ENCODE assay signal across 2 cellular contexts in the genomic region with DNA sequence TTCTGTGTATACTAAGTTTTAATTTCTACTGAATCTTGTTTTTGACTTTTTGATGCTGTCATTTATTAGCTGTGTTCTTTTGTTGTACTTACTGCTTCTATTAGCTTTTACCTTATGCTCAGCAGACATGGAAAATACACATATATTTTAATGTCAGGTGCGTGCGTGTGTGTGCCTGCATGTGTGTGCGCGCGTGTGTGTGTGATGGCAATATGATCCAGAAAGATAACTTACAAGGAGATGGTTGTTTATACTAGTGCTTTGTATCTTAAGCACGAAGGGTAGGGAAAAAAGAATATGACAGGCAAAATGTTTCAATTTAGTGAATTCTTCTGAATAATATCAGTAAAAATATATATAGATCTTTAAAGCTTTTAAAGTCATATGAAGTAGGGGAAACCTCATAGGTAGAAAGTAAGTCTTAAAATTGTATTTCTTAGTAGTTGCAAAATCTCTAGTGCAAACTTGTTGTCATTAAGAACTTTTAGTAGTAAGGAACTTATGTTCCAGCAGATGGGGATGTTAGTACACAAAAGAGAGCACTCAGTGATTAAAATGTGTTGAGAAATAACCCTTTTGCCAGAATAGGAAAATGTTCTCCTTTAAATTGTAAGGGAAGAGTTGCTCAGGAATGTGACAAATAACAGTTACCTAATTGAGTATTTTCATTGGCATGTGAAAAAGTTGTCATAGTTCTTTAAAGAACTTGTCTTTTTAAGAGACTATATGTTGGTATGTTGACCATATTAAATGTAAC.
TF ChIP-seq lines count a peak whose summit lies in the region.

No MANE protein-coding gene starts in this region.

TF ChIP-seq in Ishikawa, 13 proteins besides CTCF, POLR2A, EP300 and RAD21 (continued from another document):
- TF ChIP-seq, protein P1, sequence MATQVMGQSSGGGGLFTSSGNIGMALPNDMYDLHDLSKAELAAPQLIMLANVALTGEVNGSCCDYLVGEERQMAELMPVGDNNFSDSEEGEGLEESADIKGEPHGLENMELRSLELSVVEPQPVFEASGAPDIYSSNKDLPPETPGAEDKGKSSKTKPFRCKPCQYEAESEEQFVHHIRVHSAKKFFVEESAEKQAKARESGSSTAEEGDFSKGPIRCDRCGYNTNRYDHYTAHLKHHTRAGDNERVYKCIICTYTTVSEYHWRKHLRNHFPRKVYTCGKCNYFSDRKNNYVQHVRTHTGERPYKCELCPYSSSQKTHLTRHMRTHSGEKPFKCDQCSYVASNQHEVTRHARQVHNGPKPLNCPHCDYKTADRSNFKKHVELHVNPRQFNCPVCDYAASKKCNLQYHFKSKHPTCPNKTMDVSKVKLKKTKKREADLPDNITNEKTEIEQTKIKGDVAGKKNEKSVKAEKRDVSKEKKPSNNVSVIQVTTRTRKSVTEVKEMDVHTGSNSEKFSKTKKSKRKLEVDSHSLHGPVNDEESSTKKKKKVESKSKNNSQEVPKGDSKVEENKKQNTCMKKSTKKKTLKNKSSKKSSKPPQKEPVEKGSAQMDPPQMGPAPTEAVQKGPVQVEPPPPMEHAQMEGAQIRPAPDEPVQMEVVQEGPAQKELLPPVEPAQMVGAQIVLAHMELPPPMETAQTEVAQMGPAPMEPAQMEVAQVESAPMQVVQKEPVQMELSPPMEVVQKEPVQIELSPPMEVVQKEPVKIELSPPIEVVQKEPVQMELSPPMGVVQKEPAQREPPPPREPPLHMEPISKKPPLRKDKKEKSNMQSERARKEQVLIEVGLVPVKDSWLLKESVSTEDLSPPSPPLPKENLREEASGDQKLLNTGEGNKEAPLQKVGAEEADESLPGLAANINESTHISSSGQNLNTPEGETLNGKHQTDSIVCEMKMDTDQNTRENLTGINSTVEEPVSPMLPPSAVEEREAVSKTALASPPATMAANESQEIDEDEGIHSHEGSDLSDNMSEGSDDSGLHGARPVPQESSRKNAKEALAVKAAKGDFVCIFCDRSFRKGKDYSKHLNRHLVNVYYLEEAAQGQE (IDR thresholded peaks at IDR 0.05; ENCODE audit: low read depth) = no peak

TF ChIP-seq in K562, 482 proteins besides CTCF, POLR2A, EP300 and RAD21 (continued from another document):
- TF ChIP-seq TBL1XR1 (IDR thresholded peaks at IDR 0.05; ENCODE audit: low read length in 2 of 2) (peak in 1 of 2 experiments; percentile 28; a peak in 1 of 4 replicates), HMG20B (CRISPR knock-in tag; IDR thresholded peaks at IDR 0.05) (no peak), MCM5 (IDR thresholded peaks at IDR 0.05; ENCODE audit: low read depth) (no peak), NONO (IDR thresholded peaks at IDR 0.05; ENCODE audit: low read depth in 2 of 2, low read length in 1 of 2) (no peak), ZBTB1 (CRISPR knock-in tag; IDR thresholded peaks at IDR 0.05; ENCODE audit: borderline replicate concordance, low read depth) (no peak), FOXK2 (conservative IDR thresholded peaks at IDR 0.05 in 1 of 2, IDR thresholded peaks at IDR 0.05 in 1 of 2; ENCODE audit: low read depth in 2 of 2) (peak; percentile 31 to 56; a peak in 1 of 4 replicates), ARID1B (IDR thresholded peaks at IDR 0.05) (peak; percentile 53), ZNF75A (CRISPR knock-in tag; IDR thresholded peaks at IDR 0.05) (no peak), TEAD1 (CRISPR knock-in tag; IDR thresholded peaks at IDR 0.05) (no peak), SRSF7 (optimal IDR thresholded peaks at IDR 0.05; ENCODE audit: low read depth, low read length) (no peak), BRD4 (IDR thresholded peaks at IDR 0.05) (no peak), JUN (IDR thresholded peaks at IDR 0.05; ENCODE audit: borderline replicate concordance, low read depth, low read length) (no peak), JUN (CRISPR knock-in tag; IDR thresholded peaks at IDR 0.05; ENCODE audit: borderline replicate concordance) (no peak), DPF2 (IDR thresholded peaks at IDR 0.05) (peak; percentile 37; the same call in 1 of the 2 replicates), POLR2AphosphoS5 (IDR thresholded peaks at IDR 0.05; ENCODE audit: control insufficient read depth, insufficient read depth, low read depth, low read length) (no peak), CBFA2T3 (IDR thresholded peaks at IDR 0.05) (peak; percentile 33; the same call in 1 of the 2 replicates), NRF1 (conservative IDR thresholded peaks at IDR 0.05 in 1 of 2, IDR thresholded peaks at IDR 0.05 in 1 of 2) (0 out of 4 replicates have a peak, but pooled peaks of 1 of the 2 experiments have one; percentile 28), LARP7 (IDR thresholded peaks at IDR 0.05) (no peak), CEBPB (tag; IDR thresholded peaks at IDR 0.05) (peak; percentile 66), MAFK (IDR thresholded peaks at IDR 0.05; ENCODE audit: low read length) (0 out of 2 replicates have a peak, but pooled peaks have one; percentile 3), NCOR1 (IDR thresholded peaks at IDR 0.05) (no peak), MAZ (CRISPR knock-in tag; conservative IDR thresholded peaks at IDR 0.05 in 1 of 2, IDR thresholded peaks at IDR 0.05 in 1 of 2) (0 out of 4 replicates have a peak, but pooled peaks of 1 of the 2 experiments have one; percentile 29), ZBTB7A (IDR thresholded peaks at IDR 0.05; ENCODE audit: borderline replicate concordance, control insufficient read depth, low read depth, low read length) (no peak), SMC3 (conservative IDR thresholded peaks at IDR 0.05; ENCODE audit: insufficient read depth, low read depth, low read length) (peak; percentile 50; the same call in 1 of the 2 replicates)
- TF ChIP-seq, protein P2, sequence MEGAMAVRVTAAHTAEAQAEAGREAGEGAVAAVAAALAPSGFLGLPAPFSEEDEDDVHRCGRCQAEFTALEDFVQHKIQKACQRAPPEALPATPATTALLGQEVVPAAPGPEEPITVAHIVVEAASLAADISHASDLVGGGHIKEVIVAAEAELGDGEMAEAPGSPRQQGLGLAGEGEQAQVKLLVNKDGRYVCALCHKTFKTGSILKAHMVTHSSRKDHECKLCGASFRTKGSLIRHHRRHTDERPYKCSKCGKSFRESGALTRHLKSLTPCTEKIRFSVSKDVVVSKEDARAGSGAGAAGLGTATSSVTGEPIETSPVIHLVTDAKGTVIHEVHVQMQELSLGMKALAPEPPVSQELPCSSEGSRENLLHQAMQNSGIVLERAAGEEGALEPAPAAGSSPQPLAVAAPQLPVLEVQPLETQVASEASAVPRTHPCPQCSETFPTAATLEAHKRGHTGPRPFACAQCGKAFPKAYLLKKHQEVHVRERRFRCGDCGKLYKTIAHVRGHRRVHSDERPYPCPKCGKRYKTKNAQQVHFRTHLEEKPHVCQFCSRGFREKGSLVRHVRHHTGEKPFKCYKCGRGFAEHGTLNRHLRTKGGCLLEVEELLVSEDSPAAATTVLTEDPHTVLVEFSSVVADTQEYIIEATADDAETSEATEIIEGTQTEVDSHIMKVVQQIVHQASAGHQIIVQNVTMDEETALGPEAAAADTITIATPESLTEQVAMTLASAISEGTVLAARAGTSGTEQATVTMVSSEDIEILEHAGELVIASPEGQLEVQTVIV (CRISPR knock-in tag; IDR thresholded peaks at IDR 0.05; ENCODE audit: borderline replicate concordance) = no peak
- TF ChIP-seq, protein P3, sequence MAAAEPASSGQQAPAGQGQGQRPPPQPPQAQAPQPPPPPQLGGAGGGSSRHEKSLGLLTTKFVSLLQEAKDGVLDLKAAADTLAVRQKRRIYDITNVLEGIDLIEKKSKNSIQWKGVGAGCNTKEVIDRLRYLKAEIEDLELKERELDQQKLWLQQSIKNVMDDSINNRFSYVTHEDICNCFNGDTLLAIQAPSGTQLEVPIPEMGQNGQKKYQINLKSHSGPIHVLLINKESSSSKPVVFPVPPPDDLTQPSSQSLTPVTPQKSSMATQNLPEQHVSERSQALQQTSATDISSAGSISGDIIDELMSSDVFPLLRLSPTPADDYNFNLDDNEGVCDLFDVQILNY (CRISPR knock-in tag; IDR thresholded peaks at IDR 0.05) = no peak
- TF ChIP-seq, protein P4, sequence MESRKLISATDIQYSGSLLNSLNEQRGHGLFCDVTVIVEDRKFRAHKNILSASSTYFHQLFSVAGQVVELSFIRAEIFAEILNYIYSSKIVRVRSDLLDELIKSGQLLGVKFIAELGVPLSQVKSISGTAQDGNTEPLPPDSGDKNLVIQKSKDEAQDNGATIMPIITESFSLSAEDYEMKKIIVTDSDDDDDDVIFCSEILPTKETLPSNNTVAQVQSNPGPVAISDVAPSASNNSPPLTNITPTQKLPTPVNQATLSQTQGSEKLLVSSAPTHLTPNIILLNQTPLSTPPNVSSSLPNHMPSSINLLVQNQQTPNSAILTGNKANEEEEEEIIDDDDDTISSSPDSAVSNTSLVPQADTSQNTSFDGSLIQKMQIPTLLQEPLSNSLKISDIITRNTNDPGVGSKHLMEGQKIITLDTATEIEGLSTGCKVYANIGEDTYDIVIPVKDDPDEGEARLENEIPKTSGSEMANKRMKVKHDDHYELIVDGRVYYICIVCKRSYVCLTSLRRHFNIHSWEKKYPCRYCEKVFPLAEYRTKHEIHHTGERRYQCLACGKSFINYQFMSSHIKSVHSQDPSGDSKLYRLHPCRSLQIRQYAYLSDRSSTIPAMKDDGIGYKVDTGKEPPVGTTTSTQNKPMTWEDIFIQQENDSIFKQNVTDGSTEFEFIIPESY (CRISPR knock-in tag; IDR thresholded peaks at IDR 0.05) = no peak
- TF ChIP-seq, protein P5, sequence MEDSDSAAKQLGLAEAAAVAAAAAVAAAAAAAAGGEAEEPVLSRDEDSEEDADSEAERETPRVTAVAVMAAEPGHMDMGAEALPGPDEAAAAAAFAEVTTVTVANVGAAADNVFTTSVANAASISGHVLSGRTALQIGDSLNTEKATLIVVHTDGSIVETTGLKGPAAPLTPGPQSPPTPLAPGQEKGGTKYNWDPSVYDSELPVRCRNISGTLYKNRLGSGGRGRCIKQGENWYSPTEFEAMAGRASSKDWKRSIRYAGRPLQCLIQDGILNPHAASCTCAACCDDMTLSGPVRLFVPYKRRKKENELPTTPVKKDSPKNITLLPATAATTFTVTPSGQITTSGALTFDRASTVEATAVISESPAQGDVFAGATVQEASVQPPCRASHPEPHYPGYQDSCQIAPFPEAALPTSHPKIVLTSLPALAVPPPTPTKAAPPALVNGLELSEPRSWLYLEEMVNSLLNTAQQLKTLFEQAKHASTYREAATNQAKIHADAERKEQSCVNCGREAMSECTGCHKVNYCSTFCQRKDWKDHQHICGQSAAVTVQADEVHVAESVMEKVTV (CRISPR knock-in tag; IDR thresholded peaks at IDR 0.05) = peak; percentile 64
- TF ChIP-seq, protein P6, sequence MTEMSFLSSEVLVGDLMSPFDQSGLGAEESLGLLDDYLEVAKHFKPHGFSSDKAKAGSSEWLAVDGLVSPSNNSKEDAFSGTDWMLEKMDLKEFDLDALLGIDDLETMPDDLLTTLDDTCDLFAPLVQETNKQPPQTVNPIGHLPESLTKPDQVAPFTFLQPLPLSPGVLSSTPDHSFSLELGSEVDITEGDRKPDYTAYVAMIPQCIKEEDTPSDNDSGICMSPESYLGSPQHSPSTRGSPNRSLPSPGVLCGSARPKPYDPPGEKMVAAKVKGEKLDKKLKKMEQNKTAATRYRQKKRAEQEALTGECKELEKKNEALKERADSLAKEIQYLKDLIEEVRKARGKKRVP (CRISPR knock-in tag; IDR thresholded peaks at IDR 0.05) = no peak
- TF ChIP-seq, protein P7, sequence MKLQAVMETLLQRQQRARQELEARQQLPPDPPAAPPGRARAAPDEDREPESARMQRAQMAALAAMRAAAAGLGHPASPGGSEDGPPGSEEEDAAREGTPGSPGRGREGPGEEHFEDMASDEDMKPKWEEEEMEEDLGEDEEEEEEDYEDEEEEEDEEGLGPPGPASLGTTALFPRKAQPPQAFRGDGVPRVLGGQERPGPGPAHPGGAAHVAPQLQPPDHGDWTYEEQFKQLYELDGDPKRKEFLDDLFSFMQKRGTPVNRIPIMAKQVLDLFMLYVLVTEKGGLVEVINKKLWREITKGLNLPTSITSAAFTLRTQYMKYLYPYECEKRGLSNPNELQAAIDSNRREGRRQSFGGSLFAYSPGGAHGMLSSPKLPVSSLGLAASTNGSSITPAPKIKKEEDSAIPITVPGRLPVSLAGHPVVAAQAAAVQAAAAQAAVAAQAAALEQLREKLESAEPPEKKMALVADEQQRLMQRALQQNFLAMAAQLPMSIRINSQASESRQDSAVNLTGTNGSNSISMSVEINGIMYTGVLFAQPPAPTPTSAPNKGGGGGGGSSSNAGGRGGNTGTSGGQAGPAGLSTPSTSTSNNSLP (IDR thresholded peaks at IDR 0.05; ENCODE audit: borderline replicate concordance, low read depth, low read length) = 0 out of 2 replicates have a peak, but pooled peaks have one; percentile 62
- TF ChIP-seq, protein P8, sequence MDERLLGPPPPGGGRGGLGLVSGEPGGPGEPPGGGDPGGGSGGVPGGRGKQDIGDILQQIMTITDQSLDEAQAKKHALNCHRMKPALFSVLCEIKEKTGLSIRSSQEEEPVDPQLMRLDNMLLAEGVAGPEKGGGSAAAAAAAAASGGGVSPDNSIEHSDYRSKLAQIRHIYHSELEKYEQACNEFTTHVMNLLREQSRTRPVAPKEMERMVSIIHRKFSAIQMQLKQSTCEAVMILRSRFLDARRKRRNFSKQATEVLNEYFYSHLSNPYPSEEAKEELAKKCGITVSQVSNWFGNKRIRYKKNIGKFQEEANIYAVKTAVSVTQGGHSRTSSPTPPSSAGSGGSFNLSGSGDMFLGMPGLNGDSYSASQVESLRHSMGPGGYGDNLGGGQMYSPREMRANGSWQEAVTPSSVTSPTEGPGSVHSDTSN (CRISPR knock-in tag; IDR thresholded peaks at IDR 0.05; ENCODE audit: low read depth) = no peak
- TF ChIP-seq, protein P8 (tag; conservative IDR thresholded peaks at IDR 0.05; ENCODE audit: low read depth) = no peak
TF ChIP-seq in K562: peak in this region for 12.
